Comparison of ENCODE assay signal across 1 cellular context in the genomic region with DNA sequence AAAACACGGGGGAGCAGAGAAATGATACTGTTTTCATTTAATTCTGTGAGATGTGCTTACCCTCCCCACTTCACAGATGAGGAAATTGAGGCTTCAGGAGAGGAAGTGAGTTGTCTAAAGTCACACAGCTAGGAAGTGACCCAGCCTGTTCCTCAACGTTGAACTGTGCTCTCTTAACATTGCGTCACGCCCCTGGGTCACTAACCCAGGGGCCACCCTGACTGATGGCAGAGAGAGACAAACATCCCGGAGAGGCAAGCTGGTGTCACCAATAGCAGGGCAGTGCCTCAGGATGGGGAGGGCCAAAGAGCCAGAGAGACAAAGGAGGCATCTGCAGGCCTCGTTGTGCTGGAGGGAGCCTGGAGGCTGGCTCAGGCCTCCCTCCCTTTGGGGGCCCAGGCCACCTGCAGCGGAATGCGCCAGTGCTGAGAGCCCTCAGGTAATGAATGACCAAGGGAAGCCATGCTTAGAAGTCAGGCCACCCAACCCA.
TF ChIP-seq lines count a peak whose summit lies in the region.

No MANE protein-coding gene starts in this region.

TF ChIP-seq in HepG2, 621 proteins besides CTCF, POLR2A, EP300 and RAD21 (continued from another document):
- peak; percentile 98 for TF ChIP-seq ZNF264 (CRISPR knock-in tag; IDR thresholded peaks at IDR 0.05)
- TF ChIP-seq ARID2 (CRISPR knock-in tag; IDR thresholded peaks at IDR 0.05; ENCODE audit: borderline replicate concordance), result no peak; the same call in 1 of the 2 replicates
- TF ChIP-seq MBNL3 (CRISPR knock-in tag; conservative IDR thresholded peaks at IDR 0.05), result no peak
